18 cellular contexts compared by ENCODE assay signal in the genomic region with DNA sequence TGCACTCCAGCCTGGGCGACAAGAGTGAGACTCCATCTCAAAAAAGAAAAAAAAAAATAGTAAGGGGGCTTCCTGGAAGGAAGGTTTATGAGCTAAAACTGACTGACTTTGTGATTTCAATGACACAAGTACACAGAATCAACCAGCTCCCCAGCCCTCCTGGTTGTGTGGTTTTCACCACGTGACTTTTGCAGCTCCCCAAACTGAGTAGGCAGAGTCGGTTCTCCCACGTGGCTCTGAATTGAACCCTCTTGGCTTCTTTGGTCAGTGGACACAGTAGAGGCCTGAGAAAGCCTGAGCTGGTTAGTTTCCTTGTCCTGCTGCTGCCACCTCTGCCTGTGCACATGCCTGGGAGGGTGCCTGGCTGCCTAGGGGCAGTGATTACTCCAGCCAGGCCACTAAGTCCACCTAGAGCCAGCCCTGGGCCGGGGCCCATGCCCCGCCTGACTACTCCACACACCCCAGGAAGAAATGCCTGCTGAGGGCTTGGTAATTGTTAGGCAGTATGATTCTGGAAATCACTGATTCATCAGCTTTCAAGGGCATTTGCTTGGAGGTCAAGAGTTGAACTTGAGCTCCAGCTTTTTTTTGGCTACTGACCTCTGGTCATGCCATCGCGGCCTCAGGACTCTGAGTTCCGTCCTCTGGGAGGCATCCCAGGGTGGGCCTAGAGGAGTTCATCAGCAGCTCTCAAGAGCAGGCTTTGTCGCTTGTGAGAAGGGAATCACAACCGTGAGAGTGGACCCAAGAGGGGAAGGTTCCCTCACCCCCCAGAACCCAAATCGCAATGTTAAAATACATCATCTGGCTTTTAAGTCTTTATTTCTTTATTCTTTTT.
A peak's percentile ranks its signal among the peaks of the same experiment; 100 is the strongest.
DNase-seq lines count a peak whose midpoint lies in the region; ATAC-seq and TF ChIP-seq lines count a peak whose summit lies in the region.
"Had no signal": no experiment of that assay in that cellular context is flagged by ENCODE, and none has a peak within 500 bp of the region (broad histone marks: within the 10 kb centered on the region; RNA-seq: fewer than 3 reads in every experiment).

No MANE protein-coding gene starts in this region.

- intact Hi-C loops in adrenal gland (cut with DNase I) (loop anchor here in 1 of 2 donors (10.0 kb wide), 1 partner anchor 426 kb away; no protein-coding TSS in a partner anchor), aorta (cut with DNase I) (no loop called here)

- no peak overlapping the region for H3K27ac Mint-ChIP-seq in stimulated activated naive CD8-positive, alpha-beta T cell treated with anti-CD3 and anti-CD28 coated beads, Interleukin-15, amount 100 ng/mL, for 72 hours
- H3K27ac Mint-ChIP-seq in mesothelial cell of epicardium = peak overlapping the region; percentile 86
- H3K27ac Mint-ChIP-seq: CD8-positive, alpha-beta T cell had no signal

- H3K36me3 ChIP-seq in adrenal gland (replicated peaks in 1 of 2) (no peaks in the 10 kb centered on the region), aorta (ENCODE audit: control insufficient read depth in 1 of 2, insufficient read depth in 2 of 2, low read length in 1 of 2) (no peaks in the 10 kb centered on the region)
- H3K36me3 ChIP-seq: HAP-1 had no signal

- peaks cover 3% of the 10 kb centered on the region for H3K36me3 Mint-ChIP-seq in mesothelial cell of epicardium
- H3K36me3 Mint-ChIP-seq: CD8-positive, alpha-beta T cell had no signal

- peak; percentile 23 for ATAC-seq in stimulated activated naive CD8-positive, alpha-beta T cell treated with anti-CD3 and anti-CD28 coated beads, Interleukin-15, amount 100 ng/mL, for 72 hours
- ATAC-seq in stimulated activated naive CD8-positive, alpha-beta T cell treated with anti-CD3 and anti-CD28 coated beads, Interleukin-15, Interleukin-2, amounts not matched to agents 100 U/mL and 50 U/mL, for 24 hours = no peak
- ATAC-seq in aorta (ENCODE audit: low FRiP score) (peak; percentile 22), GM19328 (IDR thresholded peaks at IDR 0.05; ENCODE audit: unreplicated experiment) (no peak)
- ATAC-seq: CD8-positive, alpha-beta T cell had no signal

- peaks cover 27% of the 10 kb centered on the region for H3K27me3 Mint-ChIP-seq in stimulated activated naive CD8-positive, alpha-beta T cell treated with anti-CD3 and anti-CD28 coated beads, Interleukin-15, amount 100 ng/mL, for 72 hours
- no peaks in the 10 kb centered on the region for H3K27me3 Mint-ChIP-seq in mesothelial cell of epicardium (ENCODE audit: low read depth)

- TF ChIP-seq POLR2A in adrenal gland (IDR thresholded peaks at IDR 0.05) = no peak

- no peak overlapping the region for H3K4me3 ChIP-seq in adrenal gland
- no peak overlapping the region for H3K4me3 ChIP-seq in aorta (ENCODE audit: low read length in 2 of 2)
- H3K4me3 ChIP-seq: HAP-1 had no signal

- H3K27me3 ChIP-seq in adrenal gland (no peaks in the 10 kb centered on the region), aorta (ENCODE audit: control insufficient read depth in 1 of 2, insufficient read depth in 2 of 2, low read length in 1 of 2) (peaks cover 0 to 2% of the 10 kb centered on the region in 2 donors)

- H3K9me3 Mint-ChIP-seq in stimulated activated naive CD8-positive, alpha-beta T cell treated with anti-CD3 and anti-CD28 coated beads, Interleukin-15, amount 100 ng/mL, for 72 hours = no peaks in the 10 kb centered on the region
- H3K9me3 Mint-ChIP-seq in mesothelial cell of epicardium = no peaks in the 10 kb centered on the region
- H3K9me3 Mint-ChIP-seq: CD8-positive, alpha-beta T cell had no signal

- TF ChIP-seq CTCF in adrenal gland (IDR thresholded peaks at IDR 0.05) (no peak), mesothelial cell of epicardium (IDR thresholded peaks at IDR 0.05; ENCODE audit: unreplicated experiment) (no peak)

- peaks cover 11% of the 10 kb centered on the region for H3K4me1 Mint-ChIP-seq in stimulated activated naive CD8-positive, alpha-beta T cell treated with anti-CD3 and anti-CD28 coated beads, Interleukin-15, amount 100 ng/mL, for 72 hours
- peaks cover 75% of the 10 kb centered on the region for H3K4me1 Mint-ChIP-seq in mesothelial cell of epicardium

- H3K9me3 ChIP-seq in adrenal gland (replicated peaks in 1 of 3) (no peaks in the 10 kb centered on the region), aorta (ENCODE audit: control insufficient read depth, low read length) (no peaks in the 10 kb centered on the region)
- H3K9me3 ChIP-seq: HAP-1 had no signal

- DNase-seq in stimulated activated naive CD8-positive, alpha-beta T cell treated with anti-CD3 and anti-CD28 coated beads, Interleukin-15, amount 100 ng/mL, for 72 hours = no peak
- no peak for DNase-seq in stimulated activated naive CD8-positive, alpha-beta T cell treated with anti-CD3 and anti-CD28 coated beads, Interleukin-15, Interleukin-2, amounts not matched to agents 100 U/mL and 50 U/mL, for 24 hours
- DNase-seq in adrenal gland = peak in 5 of 7 donors; percentile 48 to 66 (median 56)
- DNase-seq in mesothelial cell of epicardium (ENCODE audit: low spot score in 2 of 2, unreplicated experiment in 2 of 2) = no peak
- DNase-seq in aorta = no peak
- no peak for DNase-seq in substantia nigra (lab: John Stamatoyannopoulos, UW)
- DNase-seq in hippocampal formation (lab: John Stamatoyannopoulos, UW) = no peak
- DNase-seq: CD8-positive, alpha-beta T cell; DMS79 treated with DMSO at 0.1 percent for 48 hours; GF-D8; Karpas-422; NCI-H1436 treated with DMSO at 0.1 percent for 48 hours; NCI-H2081 treated with DMSO at 0.1 percent for 48 hours; NCI-H226; NCI-H526 had no signal

- no peak overlapping the region for H3K4me3 Mint-ChIP-seq in stimulated activated naive CD8-positive, alpha-beta T cell treated with anti-CD3 and anti-CD28 coated beads, Interleukin-15, amount 100 ng/mL, for 72 hours
- H3K4me3 Mint-ChIP-seq in mesothelial cell of epicardium = no peak overlapping the region
- H3K4me3 Mint-ChIP-seq: CD8-positive, alpha-beta T cell had no signal

- peak overlapping the region in 3 of 5 donors; percentile 46 to 79 (median 72) for H3K27ac ChIP-seq in adrenal gland
- no peak overlapping the region for H3K27ac ChIP-seq in aorta (ENCODE audit: low read depth in 1 of 2, low read length in 2 of 2)
- no peak overlapping the region for H3K27ac ChIP-seq in substantia nigra (ENCODE audit: low read depth, low read length, poor library complexity, severe bottlenecking)
- H3K27ac ChIP-seq: RWPE1 had no signal

- H3K4me1 ChIP-seq in adrenal gland (replicated peaks in 1 of 2) = peaks cover 19 to 46% of the 10 kb centered on the region in 2 donors
- no peaks in the 10 kb centered on the region for H3K4me1 ChIP-seq in aorta (ENCODE audit: control insufficient read depth in 1 of 2, insufficient read depth in 2 of 2, low read length in 2 of 2)
- H3K4me1 ChIP-seq: HAP-1 had no signal

- WGBS in adrenal gland, 4 donors = 68 to 80% (median 76%) methylated on average over 11 to 12 of the region's 12 CpGs
- WGBS in aorta, 2 donors = 92 to 95% methylated on average over 12 of the region's 12 CpGs

Comparison
In these comparisons a context has a peak if more than half of its experiments do, and no peak if none do; other contexts are left out.
1. ATAC-seq: peak in stimulated activated naive CD8-positive, alpha-beta T cell treated with anti-CD3 and anti-CD28 coated beads, Interleukin-15, amount 100 ng/mL, for 72 hours (single experiment) and aorta (single experiment); none in stimulated activated naive CD8-positive, alpha-beta T cell treated with anti-CD3 and anti-CD28 coated beads, Interleukin-15, Interleukin-2, amounts not matched to agents 100 U/mL and 50 U/mL, for 24 hours (single experiment) and GM19328 (single experiment).
2. DNase-seq: peak in adrenal gland (5 of 7); none in stimulated activated naive CD8-positive, alpha-beta T cell treated with anti-CD3 and anti-CD28 coated beads, Interleukin-15, amount 100 ng/mL, for 72 hours (0 of 2), stimulated activated naive CD8-positive, alpha-beta T cell treated with anti-CD3 and anti-CD28 coated beads, Interleukin-15, Interleukin-2, amounts not matched to agents 100 U/mL and 50 U/mL, for 24 hours (single experiment), mesothelial cell of epicardium (0 of 2), aorta (0 of 2), substantia nigra (0 of 49) and hippocampal formation (0 of 2).
3. H3K27ac ChIP-seq: peak in adrenal gland (3 of 5); none in aorta (0 of 2) and substantia nigra (single experiment).